Comparison of ENCODE assay signal across 14 cellular contexts in the genomic region with DNA sequence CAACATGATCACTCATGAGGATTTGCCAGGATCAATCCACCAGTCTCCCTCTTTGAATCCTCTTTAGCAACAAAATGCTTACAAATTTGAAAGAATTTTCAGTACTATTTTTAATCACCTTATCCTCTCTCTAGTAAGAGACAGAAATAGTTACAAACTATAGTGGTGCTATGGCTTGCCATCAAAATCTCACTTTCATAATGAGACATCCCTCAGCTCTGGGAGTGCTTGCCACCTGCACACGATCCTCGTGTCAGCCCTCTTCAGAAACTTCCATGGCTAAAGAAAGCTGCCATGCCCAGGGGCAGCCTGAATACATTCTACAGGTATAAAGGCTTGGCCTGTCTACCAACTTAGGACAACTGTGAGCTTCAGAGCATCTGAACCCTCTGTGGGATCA. TPM values are rescaled to one million over a fixed set of nuclear protein-coding genes. Genes with fewer than 3 reads are reported as not detected.
DNase-seq lines count a peak whose midpoint lies in the region; ATAC-seq and FAIRE-seq lines count a peak whose summit lies in the region.
"Had no signal": no experiment of that assay in that cellular context is flagged by ENCODE, and none has a peak within 500 bp of the region (broad histone marks: within the 10 kb centered on the region; RNA-seq: fewer than 3 reads in every experiment).

No MANE protein-coding gene starts in this region.

- H3K27ac ChIP-seq in mesendoderm (ENCODE audit: low read depth, low read length) = no peak overlapping the region
- H3K27ac ChIP-seq: BLaER1 treated with 17β-estradiol and CSF1 and Interleukin-3, amounts not matched to agents 10 nM and 100 nM; parathyroid adenoma; Peyer's patch had no signal

- DNase-seq in GM18507 (ENCODE audit: extremely low spot score, insufficient read length, low read depth) = no peak
- DNase-seq in NCI-H1694 treated with DMSO at 0.1 percent for 48 hours (lab: John Stamatoyannopoulos, UW) = no peak
- no peak for DNase-seq in NCI-H526 (lab: John Stamatoyannopoulos, UW)
- no peak for DNase-seq in mesendoderm
- no peak for DNase-seq in NCI-H510A (lab: John Stamatoyannopoulos, UW)
- DNase-seq: activated CD8-positive, alpha-beta T cell treated with anti-CD3 and anti-CD28 coated beads for 36 hours; NCI-H345; Peyer's patch had no signal

- no peaks in the 10 kb centered on the region for H3K4me1 ChIP-seq in mesendoderm (ENCODE audit: control insufficient read depth, low read depth, low read length)
- H3K4me1 ChIP-seq: parathyroid adenoma, Peyer's patch had no signal

- no peak overlapping the region for H3K18ac ChIP-seq in mesendoderm (ENCODE audit: low read length)

- no peaks in the 10 kb centered on the region for H3K79me2 ChIP-seq in mesendoderm (ENCODE audit: control insufficient read depth, insufficient read depth, low read length)
- H3K79me2 ChIP-seq: parathyroid adenoma had no signal

- no peak overlapping the region for H2BK5ac ChIP-seq in mesendoderm (ENCODE audit: low read length)

- H3K23ac ChIP-seq in mesendoderm (ENCODE audit: low read length) = no peak overlapping the region

- no peak overlapping the region for H3K4me3 ChIP-seq in mesendoderm (ENCODE audit: low read length)
- H3K4me3 ChIP-seq: BLaER1 treated with 17β-estradiol and CSF1 and Interleukin-3, amounts not matched to agents 10 nM and 100 nM; Peyer's patch had no signal

- no peak overlapping the region for H3K56ac ChIP-seq in mesendoderm (ENCODE audit: low read length)

- no peaks in the 10 kb centered on the region for H3K27me3 ChIP-seq in mesendoderm (ENCODE audit: insufficient read depth, low read length, poor library complexity)
- H3K27me3 ChIP-seq: BLaER1 treated with 17β-estradiol and CSF1 and Interleukin-3, amounts not matched to agents 10 nM and 100 nM; Peyer's patch had no signal

- H2AK5ac ChIP-seq in mesendoderm (ENCODE audit: low read length) = no peak overlapping the region

- ATAC-seq in GM19324 (IDR thresholded peaks at IDR 0.05; ENCODE audit: low FRiP score, unreplicated experiment) = peak; percentile 33
- peak; percentile 63 for ATAC-seq in HG02642 (IDR thresholded peaks at IDR 0.05; ENCODE audit: poor library complexity, unreplicated experiment)
- ATAC-seq in HG03378 (IDR thresholded peaks at IDR 0.05; ENCODE audit: unreplicated experiment) = peak; percentile 76
- ATAC-seq: activated CD8-positive, alpha-beta T cell treated with anti-CD3 and anti-CD28 coated beads for 36 hours; esophagus mucosa had no signal

- H3K36me3 ChIP-seq in mesendoderm (ENCODE audit: control insufficient read depth, insufficient read depth, low read length) = no peaks in the 10 kb centered on the region
- H3K36me3 ChIP-seq: Peyer's patch had no signal

- no peak overlapping the region for H3K4me2 ChIP-seq in mesendoderm (ENCODE audit: low read length)
- H3K4me2 ChIP-seq: BLaER1 treated with 17β-estradiol and CSF1 and Interleukin-3, amounts not matched to agents 10 nM and 100 nM had no signal

- H4K8ac ChIP-seq in mesendoderm (ENCODE audit: low read depth, low read length) = no peak overlapping the region

- H3K79me1 ChIP-seq in mesendoderm (ENCODE audit: low read length) = no peaks in the 10 kb centered on the region

- no CpG with 5 or more reads among the region's 2 CpGs for WGBS in mesendoderm (ENCODE audit: extremely low coverage, insufficient coverage, low lambda C conversion rate)

- no peak overlapping the region for H2BK120ac ChIP-seq in mesendoderm (ENCODE audit: low read depth, low read length)

- FAIRE-seq in GM18507 (lab: Jason Lieb, UNC) = peak; percentile 12

- H2BK15ac ChIP-seq in mesendoderm (replicated peaks; ENCODE audit: low read depth) = no peak overlapping the region

- no peak overlapping the region for H4K5ac ChIP-seq in mesendoderm (ENCODE audit: low read length)

- H3K4ac ChIP-seq in mesendoderm (ENCODE audit: low read depth, low read length) = no peak overlapping the region

- H3K9ac ChIP-seq in mesendoderm (ENCODE audit: low read length) = no peak overlapping the region
- H3K9ac ChIP-seq: BLaER1 treated with 17β-estradiol and CSF1 and Interleukin-3, amounts not matched to agents 10 nM and 100 nM; parathyroid adenoma had no signal

RNA-seq across cellular contexts. Expression of gene DHX15, which starts 5.1 kb away (rescaled TPM):
- polyA plus RNA-seq in mesendoderm (2013, experiment 1 of 2) = 183 TPM
- 182 TPM for polyA plus RNA-seq in mesendoderm (2013, experiment 2 of 2)
